ENCODE assay signal across 9 cellular contexts in the genomic region with DNA sequence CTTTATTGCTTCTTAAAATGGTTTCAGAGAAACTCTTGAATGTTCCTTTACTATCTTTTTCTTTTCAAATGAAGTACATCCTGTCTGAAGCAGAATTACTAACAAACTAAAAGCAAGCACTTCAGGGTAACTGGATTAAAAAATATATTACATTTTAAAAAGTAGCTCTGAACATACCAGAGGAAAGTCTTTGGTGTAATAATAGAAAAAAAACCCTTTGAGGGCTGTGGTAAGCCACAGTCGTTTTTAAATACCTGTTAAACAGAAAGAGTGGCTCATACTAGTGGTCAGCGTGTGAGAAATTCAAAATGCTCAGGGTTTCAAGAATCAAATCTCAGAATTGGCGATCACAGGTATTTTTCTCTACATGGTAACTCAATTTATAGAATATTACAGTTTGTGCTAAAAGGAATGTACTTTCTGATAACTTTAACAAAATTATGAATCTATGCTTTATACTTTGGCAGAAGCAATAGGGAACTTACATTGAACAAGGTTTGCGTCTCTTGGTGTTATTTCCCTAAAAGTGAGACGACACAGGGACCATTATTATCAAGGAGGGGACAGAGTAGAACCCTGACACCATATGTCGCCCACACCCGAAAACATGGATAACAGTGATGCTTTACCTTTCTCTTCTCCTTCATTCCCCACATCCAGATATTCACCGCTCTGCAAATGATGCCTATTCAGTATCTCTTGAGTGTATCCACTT.
A peak's percentile ranks its signal among the peaks of the same experiment; 100 is the strongest.
DNase-seq lines count a peak whose midpoint lies in the region; ATAC-seq and TF ChIP-seq lines count a peak whose summit lies in the region.
"Had no signal": no experiment of that assay in that cellular context is flagged by ENCODE, and none has a peak within 500 bp of the region (broad histone marks: within the 10 kb centered on the region; RNA-seq: fewer than 3 reads in every experiment).

No MANE protein-coding gene starts in this region.

- no peaks in the 10 kb centered on the region for H3K36me3 Mint-ChIP-seq in activated T-helper 17 cell treated with anti-CD3 and anti-CD28 coated beads, Interleukin-2, amount 50 U/mL, for 72 hours (ENCODE audit: low read depth)
- peaks cover 3% of the 10 kb centered on the region for H3K36me3 Mint-ChIP-seq in mesothelial cell of epicardium

- H3K27me3 Mint-ChIP-seq in activated T-helper 17 cell treated with anti-CD3 and anti-CD28 coated beads, Interleukin-2, amount 50 U/mL, for 72 hours: no peaks in the 10 kb centered on the region
- no peaks in the 10 kb centered on the region for H3K27me3 Mint-ChIP-seq in mesothelial cell of epicardium (ENCODE audit: low read depth)

- no peaks in the 10 kb centered on the region for H3K36me3 ChIP-seq in GM06990 (ENCODE audit: control insufficient read depth, insufficient read depth, low read length)
- no peaks in the 10 kb centered on the region for H3K36me3 ChIP-seq in osteoblast (ENCODE audit: insufficient read depth, low read length)

- H3K27me3 ChIP-seq in GM06990 (replicated peaks; ENCODE audit: control insufficient read depth, insufficient read depth, low read length): no peaks in the 10 kb centered on the region
- H3K27me3 ChIP-seq in osteoblast (ENCODE audit: insufficient read depth, low read length): peaks cover 3% of the 10 kb centered on the region

- no peaks in the 10 kb centered on the region for H3K4me1 ChIP-seq in osteoblast (ENCODE audit: insufficient read depth, low read length)

- H3K79me2 ChIP-seq in osteoblast (ENCODE audit: insufficient read depth, low read length): no peaks in the 10 kb centered on the region

- no peak overlapping the region for H3K27ac ChIP-seq in osteoblast (ENCODE audit: low read depth, low read length)

- DNase-seq in GM06990 (ENCODE audit: extremely low read depth, insufficient read length) (peak; percentile 34), osteoblast (ENCODE audit: insufficient read length, low spot score, missing footprints) (no peak), pons (ENCODE audit: low spot score) (no peak), mesothelial cell of epicardium (ENCODE audit: low spot score in 2 of 2, unreplicated experiment in 2 of 2) (no peak), occipital lobe (lab: John Stamatoyannopoulos, UW) (no peak)
- DNase-seq: stimulated activated CD4-positive, alpha-beta T cell treated with anti-CD3 and anti-CD28 coated beads, Interleukin-12 subunit alpha, Interleukin-12 subunit beta, amount 100 ng/mL, for 4 hours had no signal

- H3K4me3 ChIP-seq in GM06990 (replicated peaks; ENCODE audit: low read depth, low read length): no peak overlapping the region
- H3K4me3 ChIP-seq in osteoblast (ENCODE audit: insufficient read depth, low read length): no peak overlapping the region

- H3K4me2 ChIP-seq in osteoblast (ENCODE audit: insufficient read depth, low read length): no peak overlapping the region

- H3K9me3 Mint-ChIP-seq in activated T-helper 17 cell treated with anti-CD3 and anti-CD28 coated beads, Interleukin-2, amount 50 U/mL, for 72 hours: no peaks in the 10 kb centered on the region
- peaks cover 4% of the 10 kb centered on the region for H3K9me3 Mint-ChIP-seq in mesothelial cell of epicardium

- H3K27ac Mint-ChIP-seq in activated T-helper 17 cell treated with anti-CD3 and anti-CD28 coated beads, Interleukin-2, amount 50 U/mL, for 72 hours: peak overlapping the region; percentile 10
- no peak overlapping the region for H3K27ac Mint-ChIP-seq in mesothelial cell of epicardium

- H3K4me1 Mint-ChIP-seq in activated T-helper 17 cell treated with anti-CD3 and anti-CD28 coated beads, Interleukin-2, amount 50 U/mL, for 72 hours: peaks cover 28% of the 10 kb centered on the region
- peaks cover 18% of the 10 kb centered on the region for H3K4me1 Mint-ChIP-seq in mesothelial cell of epicardium

- no peaks in the 10 kb centered on the region for H4K20me1 ChIP-seq in osteoblast (ENCODE audit: insufficient read depth, low read length)

- TF ChIP-seq CTCF in GM06990 (IDR thresholded peaks at IDR 0.05; ENCODE audit: insufficient read depth, low read length, poor library complexity, severe bottlenecking) (peak; percentile 10), osteoblast (IDR thresholded peaks at IDR 0.05; ENCODE audit: extremely low read depth, low read depth, low read length) (no peak), mesothelial cell of epicardium (IDR thresholded peaks at IDR 0.05; ENCODE audit: unreplicated experiment) (no peak)

- H3K4me3 Mint-ChIP-seq in activated T-helper 17 cell treated with anti-CD3 and anti-CD28 coated beads, Interleukin-2, amount 50 U/mL, for 72 hours: peak overlapping the region; percentile 4
- H3K4me3 Mint-ChIP-seq in mesothelial cell of epicardium: no peak overlapping the region

- no peak overlapping the region for H2AFZ ChIP-seq in osteoblast (ENCODE audit: low read length)

- ATAC-seq in GM19328 (IDR thresholded peaks at IDR 0.05; ENCODE audit: unreplicated experiment) (peak; percentile 89), HG03045 (IDR thresholded peaks at IDR 0.05; ENCODE audit: unreplicated experiment) (peak; percentile 98)
- ATAC-seq in activated T-helper 17 cell treated with anti-CD3 and anti-CD28 coated beads, Interleukin-2, amount 50 U/mL, for 72 hours (replicated peaks): peak; percentile 92

- no peaks in the 10 kb centered on the region for H3K9me3 ChIP-seq in osteoblast (ENCODE audit: low read depth, low read length)
